Comparison of ENCODE assay signal across 8 cellular contexts in genomic region chr22:29837780-29838598, GRCh38.
DNase-seq lines count a peak whose midpoint lies in the region; ATAC-seq lines count a peak whose summit lies in the region.

TSS of gene ASCC2 (minus strand) at chr22:29838274. CDS start at chr22:29832325, 5,949 bp downstream.

- H3K4me2 ChIP-seq in BLaER1 treated with 17β-estradiol and CSF1 and Interleukin-3, amounts not matched to agents 10 nM and 100 nM: peak within 1 kb of the TSS; percentile 77 to 99 (median 96)

- H3K9ac ChIP-seq in BLaER1 treated with 17β-estradiol and CSF1 and Interleukin-3, amounts not matched to agents 10 nM and 100 nM: peak within 1 kb of the TSS; percentile 84 to 91 (median 88)

- H3K27me3 ChIP-seq in BLaER1 treated with 17β-estradiol and CSF1 and Interleukin-3, amounts not matched to agents 10 nM and 100 nM: no peaks in the 10 kb centered on the region

- DNase-seq in NCI-H748 (lab: John Stamatoyannopoulos, UW; ENCODE audit: unreplicated experiment) (peak; percentile 97), dedifferentiated amniotic fluid mesenchymal stem cell (ENCODE audit: extremely low spot score) (peak; percentile 97), left kidney (ENCODE audit: low read depth, low spot score) (peak; percentile 99)
- DNase-seq in activated CD4-positive, alpha-beta T cell treated with anti-CD3 and anti-CD28 coated beads, Interleukin-2, amount 50 U/mL, for 24 hours (ENCODE audit: low read depth in 1 of 2, low spot score in 1 of 2): peak; percentile 96 to 99
- peak; percentile 99 to 100 for DNase-seq in stimulated activated CD4-positive, alpha-beta T cell treated with anti-CD3 and anti-CD28 coated beads, Interleukin-2, amount 100 ng/mL, for 24 hours

- no peaks in the 10 kb centered on the region for H3K9me3 ChIP-seq in BLaER1 treated with 17β-estradiol and CSF1 and Interleukin-3, amounts not matched to agents 10 nM and 100 nM (replicated peaks in 1 of 11)

- peaks cover 20 to 35% (median 31%) of the 10 kb centered on the region in 11 experiments for H3K36me3 ChIP-seq in BLaER1 treated with 17β-estradiol and CSF1 and Interleukin-3, amounts not matched to agents 10 nM and 100 nM

- H4K20me1 ChIP-seq in BLaER1 treated with 17β-estradiol and CSF1 and Interleukin-3, amounts not matched to agents 10 nM and 100 nM: peaks cover 0 to 23% (median 10%) of the 10 kb centered on the region in 11 experiments; a peak in 11 of 22 replicates

- peaks cover 17 to 30% (median 20%) of the 10 kb centered on the region in 10 experiments for H3K4me1 ChIP-seq in BLaER1 treated with 17β-estradiol and CSF1 and Interleukin-3, amounts not matched to agents 10 nM and 100 nM

- ATAC-seq in GM19351 (IDR thresholded peaks at IDR 0.05; ENCODE audit: unreplicated experiment) (peak; percentile 96), HG03521 (IDR thresholded peaks at IDR 0.05; ENCODE audit: unreplicated experiment) (peak; percentile 92)

- H3K27ac ChIP-seq in BLaER1 treated with 17β-estradiol and CSF1 and Interleukin-3, amounts not matched to agents 10 nM and 100 nM: peak within 1 kb of the TSS; percentile 76 to 87 (median 83)

- H3K4me3 ChIP-seq in BLaER1 treated with 17β-estradiol and CSF1 and Interleukin-3, amounts not matched to agents 10 nM and 100 nM: peak within 1 kb of the TSS; percentile 78 to 98 (median 92)

Comparison
In these comparisons a context has a peak if more than half of its experiments do, and no peak if none do; other contexts are left out.
1. Peak in every context shown above with its lines: DNase-seq, ATAC-seq, H3K4me3 ChIP-seq and H3K27ac ChIP-seq.